In the genomic region with DNA sequence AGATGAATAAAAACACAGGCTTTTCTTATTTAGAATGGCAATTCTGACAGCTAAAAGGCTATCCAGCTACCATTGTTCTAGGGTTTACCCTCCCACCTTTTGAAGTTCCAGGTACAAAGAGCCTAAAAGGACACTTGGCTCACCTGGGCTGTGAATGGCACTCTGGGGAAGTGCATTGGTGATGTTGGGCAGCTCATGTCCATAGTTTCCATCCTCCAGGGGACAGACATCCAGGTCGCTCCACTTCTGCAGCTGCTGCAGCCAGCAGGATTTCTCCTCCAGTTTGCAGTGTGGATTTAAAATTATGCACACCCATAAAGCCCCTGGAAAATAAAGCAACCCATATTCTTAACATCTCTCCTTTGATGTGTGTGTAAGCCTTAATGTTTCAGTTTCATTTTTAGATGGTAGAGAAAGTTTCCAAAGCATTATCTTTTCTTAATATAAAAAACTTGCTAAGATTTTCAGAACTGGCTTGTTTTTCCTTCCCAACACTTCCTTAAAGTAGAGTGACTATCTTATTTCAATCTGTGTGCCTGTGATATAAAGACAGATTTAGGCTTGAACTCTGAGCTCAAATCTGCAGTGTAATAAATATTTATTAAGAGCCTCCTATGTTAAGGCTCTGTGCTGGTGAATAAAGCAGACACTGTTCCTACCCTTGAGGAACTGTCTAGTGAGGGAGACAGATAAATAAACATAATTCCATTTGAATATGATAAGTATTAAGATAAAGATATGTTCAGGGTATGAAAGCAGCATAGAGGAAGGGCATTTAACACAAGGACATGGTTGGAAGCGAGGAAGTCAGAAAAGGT, we compare ENCODE assay signal across 14 cellular contexts. TPM values are rescaled to one million over a fixed set of nuclear protein-coding genes. Genes with fewer than 3 reads are reported as not detected.
DNase-seq lines count a peak whose midpoint lies in the region; ATAC-seq and TF ChIP-seq lines count a peak whose summit lies in the region.
"Had no signal": no experiment of that assay in that cellular context is flagged by ENCODE, and none has a peak within 500 bp of the region (broad histone marks: within the 10 kb centered on the region; RNA-seq: fewer than 3 reads in every experiment).

No MANE protein-coding gene starts in this region.

- peak overlapping the region; percentile 92 for H3K27ac Mint-ChIP-seq in central memory CD8-positive, alpha-beta T cell (ENCODE audit: low read depth)
- peak overlapping the region; percentile 71 to 80 for H3K27ac Mint-ChIP-seq in stimulated activated naive CD8-positive, alpha-beta T cell treated with anti-CD3 and anti-CD28 coated beads, Interleukin-15, amount 100 ng/mL, for 72 hours
- no peak overlapping the region for H3K27ac Mint-ChIP-seq in endothelial cell (ENCODE audit: unreplicated experiment)

- DNase-seq in activated effector memory CD4-positive, alpha-beta T cell treated with Interleukin-2 at 50 U/mL for 16 hours: peak; percentile 2
- DNase-seq in activated effector memory CD4-positive, alpha-beta T cell treated with anti-CD3 and anti-CD28 coated beads, Interleukin-2, amount 50 U/mL, for 16 hours: no peak
- DNase-seq in central memory CD8-positive, alpha-beta T cell (ENCODE audit: low spot score in 2 of 2): no peak
- no peak for DNase-seq in stimulated activated naive CD8-positive, alpha-beta T cell treated with anti-CD3 and anti-CD28 coated beads, Interleukin-15, amount 100 ng/mL, for 72 hours
- DNase-seq in mesenteric fat pad (ENCODE audit: low spot score) (no peak), left ventricle myocardium superior (no peak), endothelial cell (ENCODE audit: low spot score) (no peak)
- DNase-seq: effector CD8-positive, alpha-beta T cell; foreskin melanocyte; KBM-7; NCI-H2081; retina had no signal

- intact Hi-C loops in left ventricle myocardium superior (cut with micrococcal nuclease): no loop called here

- H3K9me3 Mint-ChIP-seq in central memory CD8-positive, alpha-beta T cell: no peaks in the 10 kb centered on the region
- no peaks in the 10 kb centered on the region for H3K9me3 Mint-ChIP-seq in stimulated activated naive CD8-positive, alpha-beta T cell treated with anti-CD3 and anti-CD28 coated beads, Interleukin-15, amount 100 ng/mL, for 72 hours
- no peaks in the 10 kb centered on the region for H3K9me3 Mint-ChIP-seq in endothelial cell (ENCODE audit: unreplicated experiment)

- H3K36me3 ChIP-seq in OCI-LY3 (replicated peaks; ENCODE audit: low read depth, low read length): no peaks in the 10 kb centered on the region
- H3K36me3 ChIP-seq: ascending aorta had no signal

- no peaks in the 10 kb centered on the region for H3K79me2 ChIP-seq in OCI-LY3 (ENCODE audit: low read length)

- no peaks in the 10 kb centered on the region for H3K27me3 Mint-ChIP-seq in central memory CD8-positive, alpha-beta T cell
- no peaks in the 10 kb centered on the region for H3K27me3 Mint-ChIP-seq in stimulated activated naive CD8-positive, alpha-beta T cell treated with anti-CD3 and anti-CD28 coated beads, Interleukin-15, amount 100 ng/mL, for 72 hours
- H3K27me3 Mint-ChIP-seq in endothelial cell (ENCODE audit: unreplicated experiment): no peaks in the 10 kb centered on the region

- ATAC-seq in central memory CD8-positive, alpha-beta T cell (replicated peaks; ENCODE audit: extremely low read depth, poor library complexity, severe bottlenecking): peak; percentile 65
- ATAC-seq in stimulated activated naive CD8-positive, alpha-beta T cell treated with anti-CD3 and anti-CD28 coated beads, Interleukin-15, amount 100 ng/mL, for 72 hours: peak; percentile 84
- no peak for ATAC-seq in left ventricle myocardium superior

- TF ChIP-seq CTCF in OCI-LY3 (IDR thresholded peaks at IDR 0.05; ENCODE audit: low read depth, low read length) (no peak), endothelial cell (IDR thresholded peaks at IDR 0.05; ENCODE audit: unreplicated experiment) (no peak)

- no peaks in the 10 kb centered on the region for H3K9me3 ChIP-seq in OCI-LY3 (ENCODE audit: insufficient read depth, low read length)
- H3K9me3 ChIP-seq: ascending aorta had no signal

- no peaks in the 10 kb centered on the region for H3K27me3 ChIP-seq in OCI-LY3 (ENCODE audit: low read depth, low read length)
- H3K27me3 ChIP-seq: ascending aorta had no signal

- H2AFZ ChIP-seq in OCI-LY3 (ENCODE audit: low read depth, low read length): no peak overlapping the region

- H4K20me1 ChIP-seq in OCI-LY3 (ENCODE audit: insufficient read depth, low read length): no peaks in the 10 kb centered on the region

- H3K9ac ChIP-seq in OCI-LY3 (ENCODE audit: low read length): 0 out of 2 replicates have a peak overlapping the region, but pooled peaks have one; percentile 27

- peak overlapping the region; percentile 39; the same call in 1 of the 2 replicates for H3K4me3 ChIP-seq in OCI-LY3 (ENCODE audit: low read length)
- H3K4me3 ChIP-seq: ascending aorta had no signal

- peak overlapping the region; percentile 62 for H3K4me3 Mint-ChIP-seq in central memory CD8-positive, alpha-beta T cell
- H3K4me3 Mint-ChIP-seq in stimulated activated naive CD8-positive, alpha-beta T cell treated with anti-CD3 and anti-CD28 coated beads, Interleukin-15, amount 100 ng/mL, for 72 hours: peak overlapping the region; percentile 41 to 43
- H3K4me3 Mint-ChIP-seq in endothelial cell (ENCODE audit: unreplicated experiment): no peak overlapping the region

- H3K36me3 Mint-ChIP-seq in central memory CD8-positive, alpha-beta T cell (ENCODE audit: insufficient read depth): no peaks in the 10 kb centered on the region
- peaks cover 4% of the 10 kb centered on the region for H3K36me3 Mint-ChIP-seq in endothelial cell (ENCODE audit: low read depth, unreplicated experiment)

- peaks cover 30% of the 10 kb centered on the region for H3K4me1 ChIP-seq in OCI-LY3 (ENCODE audit: low read length)
- H3K4me1 ChIP-seq: ascending aorta had no signal

- peaks cover 7% of the 10 kb centered on the region for H3K4me1 Mint-ChIP-seq in central memory CD8-positive, alpha-beta T cell
- H3K4me1 Mint-ChIP-seq in stimulated activated naive CD8-positive, alpha-beta T cell treated with anti-CD3 and anti-CD28 coated beads, Interleukin-15, amount 100 ng/mL, for 72 hours: peaks cover 14% of the 10 kb centered on the region
- H3K4me1 Mint-ChIP-seq in endothelial cell (ENCODE audit: unreplicated experiment): no peaks in the 10 kb centered on the region

- peak overlapping the region; percentile 62 for H3K4me2 ChIP-seq in OCI-LY3 (ENCODE audit: low read length)

- H3K27ac ChIP-seq in OCI-LY3 (ENCODE audit: low read length): no peak overlapping the region
- H3K27ac ChIP-seq: ascending aorta had no signal

RNA-seq across cellular contexts. Expression of a gene that starts 39.1 kb away (rescaled TPM):
- 67.8 TPM for total RNA-seq in mesenteric fat pad
- 84.8 TPM for total RNA-seq in left ventricle myocardium superior
- 151 TPM for total RNA-seq in endothelial cell (ENCODE audit: unreplicated experiment)

RNA-seq across cellular contexts. Expression of a gene that starts 40.0 kb away (rescaled TPM):
- 41.1 TPM for total RNA-seq in mesenteric fat pad
- 23.7 TPM for total RNA-seq in left ventricle myocardium superior
- 58.2 TPM for total RNA-seq in endothelial cell (ENCODE audit: unreplicated experiment)
